8 cellular contexts compared by ENCODE assay signal in genomic region chr3:64224826-64225606, GRCh38. TPM values are rescaled to one million over a fixed set of nuclear protein-coding genes. Genes with fewer than 3 reads are reported as not detected.
DNase-seq lines count a peak whose midpoint lies in the region; ATAC-seq, FAIRE-seq and TF ChIP-seq lines count a peak whose summit lies in the region.

TSS of gene PRICKLE2 (minus strand) at chr3:64225466. CDS start at chr3:64198927, 26,539 bp downstream.

- ATAC-seq in HG02870 (IDR thresholded peaks at IDR 0.05; ENCODE audit: unreplicated experiment) = peak; percentile 97

- H3K4me3 ChIP-seq in foreskin fibroblast (ENCODE audit: low read depth in 1 of 2, low read length in 2 of 2) = peak within 1 kb of the TSS; percentile 58 to 67

- H3K4me3 Mint-ChIP-seq in nephron = peak within 1 kb of the TSS; percentile 76 to 87 (median 86)

- no peaks in the 10 kb centered on the region for H3K27me3 Mint-ChIP-seq in nephron (ENCODE audit: low read depth)

- peak within 1 kb of the TSS; percentile 95 to 98 (median 96) for H3K27ac Mint-ChIP-seq in nephron

- DNase-seq in GM18507 (ENCODE audit: extremely low spot score, insufficient read length, low read depth) = no peak
- DNase-seq in SK-MEL-5 (ENCODE audit: low read depth, low spot score) = peak; percentile 70
- DNase-seq in foreskin fibroblast = peak; percentile 94 to 96
- no peak for DNase-seq in activated T-cell treated with anti-CD3 and anti-CD28 coated beads, Interleukin-2, amount 50 U/mL, for 48 hours
- no peak for DNase-seq in activated naive CD4-positive, alpha-beta T cell treated with anti-CD3 and anti-CD28 coated beads, Interleukin-2, amount 50 U/mL, for 16 hours
- DNase-seq in AML-193 (lab: John Stamatoyannopoulos, UW) = no peak

- peak; percentile 11 for TF ChIP-seq CTCF in foreskin fibroblast (IDR thresholded peaks at IDR 0.05; ENCODE audit: low read depth, low read length)
- TF ChIP-seq CTCF in nephron (IDR thresholded peaks at IDR 0.05; ENCODE audit: unreplicated experiment in 3 of 3) = no peak

- peaks cover 71% of the 10 kb centered on the region for H3K4me1 Mint-ChIP-seq in nephron

- FAIRE-seq in GM18507 (lab: Jason Lieb, UNC) = peak; percentile 73

- no peaks in the 10 kb centered on the region for H3K36me3 Mint-ChIP-seq in nephron (ENCODE audit: low read depth)

- no peaks in the 10 kb centered on the region for H3K9me3 Mint-ChIP-seq in nephron

- in situ Hi-C loops in SK-MEL-5 (cut with HindIII; ENCODE audit: low pct_unique_long_range_greater_than_20kb, low sequenced_read_pairs) = no loop called here

RNA-seq across cellular contexts. Expression of gene PRICKLE2, which starts in this region (rescaled TPM):
- 0.69 and 1.5 TPM in 2 replicates for total RNA-seq in SK-MEL-5 (2014; rRNA removed; shearing (Covaris generic))
- polyA plus RNA-seq in SK-MEL-5 (2015; cell fraction: cytosol; rRNA removed) = 0.42 and 0.68 TPM in 2 replicates
- 2.4 and 5.3 TPM in 2 replicates for polyA plus RNA-seq in SK-MEL-5 (2015; cell fraction: nucleus; rRNA removed)

Comparison
In these comparisons a context has a peak if more than half of its experiments do, and no peak if none do; other contexts are left out.
1. DNase-seq: peak in SK-MEL-5 (single experiment) and foreskin fibroblast (2 of 2); none in GM18507 (single experiment), activated T-cell treated with anti-CD3 and anti-CD28 coated beads, Interleukin-2, amount 50 U/mL, for 48 hours (0 of 2), activated naive CD4-positive, alpha-beta T cell treated with anti-CD3 and anti-CD28 coated beads, Interleukin-2, amount 50 U/mL, for 16 hours (single experiment) and AML-193 (0 of 2).